26 cellular contexts compared by ENCODE assay signal in the genomic region with DNA sequence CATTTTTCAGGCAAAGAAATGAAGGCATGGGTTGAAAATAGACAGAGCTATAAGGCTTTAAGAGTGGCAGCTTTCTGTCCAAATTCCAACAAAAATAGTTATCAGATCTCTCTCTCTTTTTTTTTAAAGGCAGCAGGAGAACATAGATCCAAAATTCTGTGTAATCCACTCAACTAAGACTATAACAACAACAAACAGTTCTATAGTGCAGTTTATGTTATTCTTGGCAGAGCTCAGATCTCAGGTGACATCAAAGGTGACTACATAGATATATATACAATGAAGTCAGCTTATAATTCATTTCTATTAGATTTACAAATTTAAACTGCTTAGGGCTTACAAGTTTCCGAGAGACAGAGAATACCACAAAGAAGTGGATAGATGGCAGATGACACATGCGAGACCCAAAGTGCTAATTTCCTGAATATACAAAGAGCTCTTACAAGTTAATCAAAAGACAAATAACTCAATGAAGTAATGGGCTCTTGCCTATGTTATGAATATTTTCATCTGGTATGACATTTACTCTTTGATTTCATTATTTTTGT.
"Had no signal": no experiment of that assay in that cellular context is flagged by ENCODE, and none has a peak within 500 bp of the region (broad histone marks: within the 10 kb centered on the region; RNA-seq: fewer than 3 reads in every experiment).

No MANE protein-coding gene starts in this region.

- FAIRE-seq: astrocyte had no signal

- H3K27ac ChIP-seq: Peyer's patch, RWPE1, SJCRH30, VCaP had no signal

- ATAC-seq: activated naive CD4-positive, alpha-beta T cell treated with anti-CD3 and anti-CD28 coated beads, Interleukin-2, amount 50 U/mL, for 72 hours; activated naive CD8-positive, alpha-beta T cell treated with anti-CD3 and anti-CD28 coated beads, Interleukin-2, amount 50 U/mL, for 24 hours; activated T-cell treated with anti-CD3 and anti-CD28 coated beads, Interleukin-2, amount 50 U/mL, for 4 hours; T-cell had no signal

- H3K4me3 ChIP-seq: Peyer's patch, SJCRH30 had no signal

- H3K27me3 ChIP-seq: Peyer's patch, SJCRH30 had no signal

- H3K4me1 ChIP-seq: SJCRH30 had no signal

- H3K9me3 ChIP-seq: Peyer's patch, SJCRH30 had no signal

- DNase-seq: activated CD4-positive, alpha-beta memory T cell treated with anti-CD3 and anti-CD28 coated beads for 36 hours; activated CD4-positive, alpha-beta T cell treated with anti-CD3 and anti-CD28 coated beads, Interleukin-2, amount 10 ng/mL, durations not matched to agents 7 days and 5 days; activated CD4-positive, CD25-positive, alpha-beta regulatory T cell; activated CD8-positive, alpha-beta memory T cell treated with anti-CD3 and anti-CD28 coated beads for 24 hours; activated effector memory CD4-positive, alpha-beta T cell treated with anti-CD3 and anti-CD28 coated beads, Interleukin-2, amount 50 U/mL, for 16 hours; activated naive CD4-positive, alpha-beta T cell treated with Interleukin-2 at 50 U/mL for 16 hours; activated naive CD8-positive, alpha-beta T cell treated with anti-CD3 and anti-CD28 coated beads, Interleukin-2, amount 50 U/mL, for 24 hours; activated T-cell treated with anti-CD3 and anti-CD28 coated beads, Interleukin-2, amount 50 U/mL, for 4 hours; amniotic stem cell; NCI-H1092 treated with DMSO at 0.1 percent for 48 hours; NCI-H1417 treated with DMSO at 0.1 percent for 48 hours; NCI-H1694; NCI-H2029; NCI-H2107; NCI-H226; NCI-H526 treated with DMSO at 0.1 percent for 48 hours; NCI-H82; Peyer's patch; Right ventricle myocardium superior; T-cell; T-helper 2 cell had no signal

- H3K36me3 ChIP-seq: Peyer's patch, SJCRH30 had no signal
